ENCODE assay signal across 29 cellular contexts in the genomic region with DNA sequence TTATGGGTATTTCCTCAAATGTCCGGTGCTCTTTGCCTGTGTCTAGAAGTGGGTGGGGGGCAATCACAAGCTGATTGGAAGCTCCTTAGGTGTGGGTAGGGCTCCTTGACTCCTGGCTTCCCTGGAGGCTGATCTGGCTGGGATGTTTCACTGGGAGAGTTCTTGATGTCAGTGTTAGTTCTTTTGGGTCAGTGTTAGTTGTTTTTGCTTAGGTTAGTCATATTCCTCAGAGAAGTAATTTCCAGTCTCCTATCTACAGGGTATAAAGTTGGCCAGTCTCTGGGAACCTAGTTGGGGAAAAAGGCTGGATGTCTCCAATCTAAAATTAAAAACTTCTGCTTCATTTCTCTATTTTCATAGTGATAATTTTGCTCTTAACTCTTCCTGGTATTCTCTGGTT. TPM values are rescaled to one million over a fixed set of nuclear protein-coding genes. Genes with fewer than 3 reads are reported as not detected.
DNase-seq lines count a peak whose midpoint lies in the region; ATAC-seq and TF ChIP-seq lines count a peak whose summit lies in the region.
"Had no signal": no experiment of that assay in that cellular context is flagged by ENCODE, and none has a peak within 500 bp of the region (broad histone marks: within the 10 kb centered on the region; RNA-seq: fewer than 3 reads in every experiment).

No MANE protein-coding gene starts in this region.

- peaks cover 4% of the 10 kb centered on the region for H3K27me3 Mint-ChIP-seq in CD4-positive, CD25-positive, alpha-beta regulatory T cell
- no peaks in the 10 kb centered on the region for H3K27me3 Mint-ChIP-seq in GM23338 (ENCODE audit: insufficient read depth, low read depth, poor library complexity)
- H3K27me3 Mint-ChIP-seq in endodermal cell (ENCODE audit: insufficient read depth) = no peaks in the 10 kb centered on the region
- no peaks in the 10 kb centered on the region for H3K27me3 Mint-ChIP-seq in nephron progenitor cell (ENCODE audit: low read depth, poor library complexity)
- H3K27me3 Mint-ChIP-seq: activated CD8-positive, alpha-beta T cell treated with anti-CD3 and anti-CD28 coated beads for 36 hours had no signal

- no peaks in the 10 kb centered on the region for H3F3A ChIP-seq in GM23338 (replicated peaks; ENCODE audit: low read depth)

- intact Hi-C loops in colonic mucosa (cut with DNase I) = no loop called here

- H3K36me3 ChIP-seq in CD4-positive, CD25-positive, alpha-beta regulatory T cell (ENCODE audit: control insufficient read depth, insufficient read depth, low read length) = peaks cover 85% of the 10 kb centered on the region
- H3K36me3 ChIP-seq in GM23338 (ENCODE audit: insufficient read depth) = peaks cover 30% of the 10 kb centered on the region
- peaks cover 84% of the 10 kb centered on the region for H3K36me3 ChIP-seq in endodermal cell (ENCODE audit: control insufficient read depth, insufficient read depth, low read length)
- H3K36me3 ChIP-seq in colonic mucosa = peaks cover 7% of the 10 kb centered on the region

- H3K27ac Mint-ChIP-seq in CD4-positive, CD25-positive, alpha-beta regulatory T cell = peak overlapping the region; percentile 43 to 76 (median 59)
- H3K27ac Mint-ChIP-seq in GM23338 (peak overlapping the region; percentile 31; the same call in 1 of the 2 replicates), endodermal cell (peak overlapping the region; percentile 2), nephron progenitor cell (peak overlapping the region; percentile 26)
- H3K27ac Mint-ChIP-seq: activated CD8-positive, alpha-beta T cell treated with anti-CD3 and anti-CD28 coated beads for 36 hours; activated naive CD4-positive, alpha-beta T cell treated with anti-CD3 and anti-CD28 coated beads, Interleukin-2, amount 50 U/mL, for 72 hours; neural progenitor cell had no signal

- H3K36me3 Mint-ChIP-seq in CD4-positive, CD25-positive, alpha-beta regulatory T cell = peaks cover 79% of the 10 kb centered on the region
- H3K36me3 Mint-ChIP-seq in GM23338 (ENCODE audit: low read depth) (peaks cover 72% of the 10 kb centered on the region), endodermal cell (ENCODE audit: low read depth) (peaks cover 80% of the 10 kb centered on the region), nephron progenitor cell (ENCODE audit: low read depth) (peaks cover 99% of the 10 kb centered on the region)

- no peak for TF ChIP-seq CTCF in GM23338 (conservative IDR thresholded peaks at IDR 0.05; ENCODE audit: low read depth in 2 of 2)
- no peak for TF ChIP-seq CTCF in endodermal cell (conservative IDR thresholded peaks at IDR 0.05)
- no peak for TF ChIP-seq CTCF in nephron progenitor cell (IDR thresholded peaks at IDR 0.05)
- no peak for TF ChIP-seq CTCF in colonic mucosa (IDR thresholded peaks at IDR 0.05)

- peaks cover 0 to 3% of the 10 kb centered on the region in 2 experiments for H3K9me3 ChIP-seq in CD4-positive, CD25-positive, alpha-beta regulatory T cell (ENCODE audit: control insufficient read depth in 2 of 2, low read length in 2 of 2)
- peaks cover 10% of the 10 kb centered on the region for H3K9me3 ChIP-seq in endodermal cell (ENCODE audit: control insufficient read depth, low read length)
- no peaks in the 10 kb centered on the region for H3K9me3 ChIP-seq in colonic mucosa
- H3K9me3 ChIP-seq: body of pancreas, HAP-1, psoas muscle, thoracic aorta had no signal

- H3K9ac ChIP-seq in endodermal cell (ENCODE audit: extremely low read depth, low read length, poor library complexity, severe bottlenecking) (no peak overlapping the region), colonic mucosa (ENCODE audit: low read depth in 2 of 2, low read length in 2 of 2) (no peak overlapping the region)
- H3K9ac ChIP-seq: KMS-11, neural progenitor cell had no signal

- WGBS in endodermal cell (ENCODE audit: insufficient coverage in 1 of 2, insufficient read length in 1 of 2), 2 experiments = 100% methylated on average over 1 of the region's 1 CpG; no CpG with 5 or more reads in 1 of the 2 experiments

- no peak overlapping the region for H3K27ac ChIP-seq in CD4-positive, CD25-positive, alpha-beta regulatory T cell (ENCODE audit: insufficient read depth, low read length, poor library complexity, severe bottlenecking)
- H3K27ac ChIP-seq in GM23338 (ENCODE audit: low read depth) (no peak overlapping the region), endodermal cell (ENCODE audit: low read depth, low read length) (no peak overlapping the region), colonic mucosa (no peak overlapping the region)
- H3K27ac ChIP-seq: body of pancreas, coronary artery, KMS-11, neural progenitor cell, psoas muscle, skin epidermis, thoracic aorta had no signal

- no peak for ATAC-seq in CD4-positive, CD25-positive, alpha-beta regulatory T cell (ENCODE audit: low read depth in 2 of 2)
- ATAC-seq in GM23338 = no peak
- ATAC-seq in HG02798 (IDR thresholded peaks at IDR 0.05; ENCODE audit: poor library complexity, unreplicated experiment) = no peak
- ATAC-seq in HG03097 (IDR thresholded peaks at IDR 0.05; ENCODE audit: low FRiP score, unreplicated experiment) = no peak
- ATAC-seq: activated CD8-positive, alpha-beta T cell treated with anti-CD3 and anti-CD28 coated beads for 36 hours; activated naive CD4-positive, alpha-beta T cell treated with anti-CD3 and anti-CD28 coated beads, Interleukin-2, amount 50 U/mL, for 72 hours; body of pancreas; left colon; psoas muscle had no signal

- no peak overlapping the region for H3K4me2 ChIP-seq in GM23338
- H3K4me2 ChIP-seq: KMS-11, neural progenitor cell had no signal

- H3K4me1 Mint-ChIP-seq in CD4-positive, CD25-positive, alpha-beta regulatory T cell = peaks cover 25 to 61% (median 41%) of the 10 kb centered on the region in 4 donors
- H3K4me1 Mint-ChIP-seq in GM23338 (no peaks in the 10 kb centered on the region), endodermal cell (no peaks in the 10 kb centered on the region), nephron progenitor cell (no peaks in the 10 kb centered on the region)
- H3K4me1 Mint-ChIP-seq: neural progenitor cell had no signal

- DNase-seq in CD4-positive, CD25-positive, alpha-beta regulatory T cell = no peak
- no peak for DNase-seq in GM23338 (ENCODE audit: low spot score)
- DNase-seq in endodermal cell = no peak
- DNase-seq in nephron progenitor cell = no peak
- DNase-seq in colonic mucosa = no peak
- no peak for DNase-seq in amniotic stem cell (lab: John Stamatoyannopoulos, UW)
- DNase-seq: activated CD4-positive, CD25-positive, alpha-beta regulatory T cell; activated CD8-positive, alpha-beta T cell treated with anti-CD3 and anti-CD28 coated beads for 36 hours; activated T-cell treated with anti-CD3 and anti-CD28 coated beads, Interleukin-2, amount 50 U/mL, for 48 hours; body of pancreas; DMS53; GF-D8; head of caudate nucleus; left colon; midbrain; MV-4-11; NCI-H1694; psoas muscle; stimulated activated CD4-positive, alpha-beta T cell treated with anti-CD3 and anti-CD28 coated beads, Interleukin-1b, Interleukin-23, amount 100 ng/mL, for 48 hours; T1000 had no signal

- no peaks in the 10 kb centered on the region for H3K9me2 ChIP-seq in GM23338 (ENCODE audit: insufficient read depth)

- H3K4me3 ChIP-seq in CD4-positive, CD25-positive, alpha-beta regulatory T cell (ENCODE audit: low read depth, low read length) = no peak overlapping the region
- no peak overlapping the region for H3K4me3 ChIP-seq in GM23338
- no peak overlapping the region for H3K4me3 ChIP-seq in endodermal cell (ENCODE audit: low read length)
- no peak overlapping the region for H3K4me3 ChIP-seq in colonic mucosa
- H3K4me3 ChIP-seq: body of pancreas, coronary artery, HAP-1, neural progenitor cell, psoas muscle, skin epidermis, thoracic aorta had no signal

- no peaks in the 10 kb centered on the region for H3K4me1 ChIP-seq in CD4-positive, CD25-positive, alpha-beta regulatory T cell (ENCODE audit: control insufficient read depth, insufficient read depth, low read length, poor library complexity, severe bottlenecking)
- no peaks in the 10 kb centered on the region for H3K4me1 ChIP-seq in GM23338 (ENCODE audit: insufficient read depth)
- no peaks in the 10 kb centered on the region for H3K4me1 ChIP-seq in endodermal cell (ENCODE audit: control insufficient read depth, insufficient read depth, low read length)
- no peaks in the 10 kb centered on the region for H3K4me1 ChIP-seq in colonic mucosa
- H3K4me1 ChIP-seq: HAP-1, neural progenitor cell had no signal

- H3K27me3 ChIP-seq in CD4-positive, CD25-positive, alpha-beta regulatory T cell (ENCODE audit: control insufficient read depth, insufficient read depth, low read length) = no peaks in the 10 kb centered on the region
- H3K27me3 ChIP-seq in GM23338 (ENCODE audit: insufficient read depth) (no peaks in the 10 kb centered on the region), endodermal cell (ENCODE audit: control insufficient read depth, insufficient read depth, low read length, poor library complexity, severe bottlenecking) (no peaks in the 10 kb centered on the region), colonic mucosa (no peaks in the 10 kb centered on the region)
- H3K27me3 ChIP-seq: body of pancreas, neural progenitor cell had no signal

- H4K20me1 ChIP-seq in GM23338 (replicated peaks; ENCODE audit: insufficient read depth) = peaks cover 23% of the 10 kb centered on the region

- H3K9me3 Mint-ChIP-seq in CD4-positive, CD25-positive, alpha-beta regulatory T cell = peaks cover 0 to 5% (median 0%) of the 10 kb centered on the region in 7 donors
- H3K9me3 Mint-ChIP-seq in GM23338 (no peaks in the 10 kb centered on the region), endodermal cell (no peaks in the 10 kb centered on the region), nephron progenitor cell (peaks cover 14% of the 10 kb centered on the region)
- H3K9me3 Mint-ChIP-seq: activated CD8-positive, alpha-beta T cell treated with anti-CD3 and anti-CD28 coated beads for 36 hours; neural progenitor cell had no signal

- no peak overlapping the region for H2AFZ ChIP-seq in GM23338
- H2AFZ ChIP-seq: neural progenitor cell had no signal

- peaks cover 49% of the 10 kb centered on the region for H3K79me2 ChIP-seq in GM23338 (replicated peaks; ENCODE audit: insufficient read depth)

- H3K4me3 Mint-ChIP-seq in CD4-positive, CD25-positive, alpha-beta regulatory T cell = peak overlapping the region in 1 of 4 donors; percentile 24
- H3K4me3 Mint-ChIP-seq in GM23338 (no peak overlapping the region), endodermal cell (no peak overlapping the region), nephron progenitor cell (no peak overlapping the region)
- H3K4me3 Mint-ChIP-seq: activated CD8-positive, alpha-beta T cell treated with anti-CD3 and anti-CD28 coated beads for 36 hours; neural progenitor cell had no signal

RNA-seq across cellular contexts. Expression of gene CDC5L, which starts 23.6 kb away (rescaled TPM):
- total RNA-seq in CD4-positive, CD25-positive, alpha-beta regulatory T cell = 22.4 TPM
- 10 to 100 TPM; 15.9 to 18.3 (median 16.3) TPM for polyA plus RNA-seq in CD4-positive, CD25-positive, alpha-beta regulatory T cell
- 28.1 and 32.5 TPM in 2 replicates for total RNA-seq in GM23338 (2014; rRNA removed; shearing (Covaris generic))
- polyA plus RNA-seq in GM23338 (2016; fragmentation: Nextera tagmentation; extraction: Ambion mirVana) = 24.6 and 27.0 TPM in 2 replicates
- 10 to 100 TPM; 28.9 to 30.5 TPM for total RNA-seq in endodermal cell
- 28.9 TPM for polyA plus RNA-seq in endodermal cell (2013, experiment 1 of 2)
- 29.1 TPM for polyA plus RNA-seq in endodermal cell (2013, experiment 2 of 2)
- 10 to 100 TPM; 20.6 to 20.8 TPM for total RNA-seq in colonic mucosa

Comparison
In these comparisons a context has a peak if more than half of its experiments do, and no peak if none do; other contexts are left out.
1. H3K27ac Mint-ChIP-seq: peak in every context shown above with its lines; median percentile 59 in CD4-positive, CD25-positive, alpha-beta regulatory T cell; 31 in GM23338; 26 in nephron progenitor cell; 2 in endodermal cell.